In the genomic region with DNA sequence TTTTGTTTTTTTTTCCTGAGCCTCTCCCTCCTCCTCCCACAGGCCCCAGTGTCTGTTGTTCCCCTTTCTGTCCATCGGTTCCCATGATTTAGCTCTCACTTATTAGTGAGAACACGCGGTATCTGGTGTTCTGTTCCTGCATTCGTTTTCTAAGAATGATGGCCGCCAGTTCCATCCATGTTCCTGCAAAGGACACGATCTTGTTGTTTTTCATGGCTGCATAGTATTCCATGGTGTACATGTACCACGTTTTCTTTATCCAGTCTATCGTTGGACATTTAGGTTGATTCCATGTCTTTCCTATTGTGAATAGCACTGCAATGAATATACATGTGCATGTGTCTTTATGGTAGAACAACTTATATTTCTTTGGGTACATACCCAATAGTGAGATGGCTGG, we compare ENCODE assay signal across 8 cellular contexts.
"Had no signal": no experiment of that assay in that cellular context is flagged by ENCODE, and none has a peak within 500 bp of the region (broad histone marks: within the 10 kb centered on the region; RNA-seq: fewer than 3 reads in every experiment).

No MANE protein-coding gene starts in this region.

- H3K4me1 ChIP-seq: HAP-1 had no signal

- H3K9ac ChIP-seq: KMS-11 had no signal

- H3K27ac Mint-ChIP-seq: GM23338 had no signal

- H2AFZ ChIP-seq: GM23338 had no signal

- H3K4me1 Mint-ChIP-seq: GM23338 had no signal

- DNase-seq: H7, IMR-90, KBM-7 had no signal

- H3K4me3 Mint-ChIP-seq: GM23338 had no signal

- H3K36me3 ChIP-seq: HAP-1 had no signal

- H3K4me3 ChIP-seq: GM23338, HAP-1 had no signal

- ATAC-seq: GM23338, HCT116 had no signal

- H3K9me3 ChIP-seq: HAP-1 had no signal

- H3K4me2 ChIP-seq: GM23338, KMS-11 had no signal

- H3K27ac ChIP-seq: HL-60, KMS-11 had no signal
